8 cellular contexts compared by ENCODE assay signal in genomic region chr9:7799934-7800285, GRCh38.
DNase-seq lines count a peak whose midpoint lies in the region; ATAC-seq and TF ChIP-seq lines count a peak whose summit lies in the region.

No MANE protein-coding gene starts in this region.

- DNase-seq in MM.1S (no peak), epithelial cell of esophagus (ENCODE audit: low read depth) (no peak), retinal pigment epithelial cell (ENCODE audit: low read depth) (no peak), NCI-H526 (lab: John Stamatoyannopoulos, UW) (no peak)
- DNase-seq in activated CD4-positive, alpha-beta T cell treated with anti-CD3 and anti-CD28 coated beads, Interleukin-2, amount 50 U/mL, for 48 hours = no peak

- H3K36me3 ChIP-seq in BLaER1 (peaks cover 24% of the 10 kb centered on the region), MM.1S (replicated peaks; ENCODE audit: insufficient read depth, low read length) (no peaks in the 10 kb centered on the region)

- peaks cover 7% of the 10 kb centered on the region; the same call in 1 of the 2 replicates for H3K79me2 ChIP-seq in MM.1S (ENCODE audit: low read length)

- H3F3A ChIP-seq in MM.1S (ENCODE audit: insufficient read depth, low read length) = no peaks in the 10 kb centered on the region

- TF ChIP-seq CTCF in MM.1S (IDR thresholded peaks at IDR 0.05; ENCODE audit: low read length) (no peak), epithelial cell of esophagus (IDR thresholded peaks at IDR 0.05; ENCODE audit: insufficient read depth, low read depth, low read length, missing control alignments) (no peak), retinal pigment epithelial cell (conservative IDR thresholded peaks at IDR 0.05; ENCODE audit: low read depth, low read length) (no peak)

- H3K4me2 ChIP-seq in BLaER1 (peak overlapping the region; percentile 97), MM.1S (ENCODE audit: low read depth, low read length) (peak overlapping the region; percentile 93)

- H3K27ac ChIP-seq in BLaER1 (no peak overlapping the region; the same call in 1 of the 2 replicates), MM.1S (ENCODE audit: low read length) (no peak overlapping the region)

- H3K4me3 ChIP-seq in BLaER1 (peak overlapping the region; percentile 82), MM.1S (ENCODE audit: low read length) (peak overlapping the region; percentile 91; the same call in 1 of the 2 replicates), epithelial cell of esophagus (ENCODE audit: low read length) (peak overlapping the region; percentile 72), retinal pigment epithelial cell (ENCODE audit: low read length) (peak overlapping the region; percentile 77)

- no peaks in the 10 kb centered on the region for H3K9me2 ChIP-seq in MM.1S (replicated peaks; ENCODE audit: insufficient read depth, low read length)

- H3K4me1 ChIP-seq in BLaER1 (peaks cover 13% of the 10 kb centered on the region), MM.1S (ENCODE audit: low read length) (peaks cover 6% of the 10 kb centered on the region; the same call in 1 of the 2 replicates)

- no peaks in the 10 kb centered on the region for H3K9me3 ChIP-seq in BLaER1
- no peaks in the 10 kb centered on the region for H3K9me3 ChIP-seq in MM.1S (replicated peaks; ENCODE audit: insufficient read depth, low read length)

- H3K27me3 ChIP-seq in BLaER1 (no peaks in the 10 kb centered on the region), MM.1S (replicated peaks; ENCODE audit: insufficient read depth, low read length) (no peaks in the 10 kb centered on the region)

- H3K9ac ChIP-seq in BLaER1 = no peak overlapping the region
- no peak overlapping the region; the same call in 1 of the 2 replicates for H3K9ac ChIP-seq in MM.1S (ENCODE audit: low read length)

- H2AFZ ChIP-seq in MM.1S (ENCODE audit: low read length) = peak overlapping the region; percentile 99

- H4K20me1 ChIP-seq in BLaER1 = no peaks in the 10 kb centered on the region
- no peaks in the 10 kb centered on the region for H4K20me1 ChIP-seq in MM.1S (ENCODE audit: insufficient read depth, low read length)

- ATAC-seq in GM21528 (IDR thresholded peaks at IDR 0.05; ENCODE audit: low FRiP score, unreplicated experiment) (peak; percentile 18), HG02970 (IDR thresholded peaks at IDR 0.05; ENCODE audit: low FRiP score, unreplicated experiment) (no peak)
